ENCODE assay signal across 10 cellular contexts in genomic region chr2:45170191-45170975, GRCh38.
A peak's percentile ranks its signal among the peaks of the same experiment; 100 is the strongest.
DNase-seq lines count a peak whose midpoint lies in the region; FAIRE-seq and TF ChIP-seq lines count a peak whose summit lies in the region.
"Had no signal": no experiment of that assay in that cellular context is flagged by ENCODE, and none has a peak within 500 bp of the region (broad histone marks: within the 10 kb centered on the region; RNA-seq: fewer than 3 reads in every experiment).

No MANE protein-coding gene starts in this region.

- TF ChIP-seq CTCF in GM13977 (IDR thresholded peaks at IDR 0.05; ENCODE audit: extremely low read depth, insufficient read depth, missing control alignments) (no peak), astrocyte of the cerebellum (IDR thresholded peaks at IDR 0.05; ENCODE audit: low read depth, low read length, missing control alignments) (no peak)

- in situ Hi-C loops in GM13977 (cut with MboI; ENCODE audit: low pct_unique_long_range_greater_than_20kb, low sequenced_read_pairs, unreplicated experiment) (no loop called here), astrocyte of the cerebellum (cut with HindIII; ENCODE audit: low sequenced_read_pairs) (no loop called here)

- H3K36me3 ChIP-seq in iPS-18a (ENCODE audit: control insufficient read depth, low read depth, low read length), result no peaks in the 10 kb centered on the region

- no peak for FAIRE-seq in HTR-8/SVneo (lab: Jason Lieb, UNC)

- no peak overlapping the region for H3K9ac ChIP-seq in iPS-18a (ENCODE audit: low read length)

- H3K27me3 ChIP-seq in iPS-18a (ENCODE audit: control insufficient read depth, insufficient read depth, low read length), result peaks cover 84% of the 10 kb centered on the region

- DNase-seq in GM13977 (ENCODE audit: low spot score), result peak; percentile 21
- no peak for DNase-seq in astrocyte of the cerebellum (ENCODE audit: low read depth)
- no peak for DNase-seq in DMS153 (lab: John Stamatoyannopoulos, UW)
- DNase-seq in HTR-8/SVneo (ENCODE audit: insufficient read length, low spot score), result no peak
- no peak for DNase-seq in NCI-H187 (lab: John Stamatoyannopoulos, UW)
- no peak for DNase-seq in superior temporal gyrus (ENCODE audit: extremely low spot score)
- DNase-seq: DMS79 treated with DMSO at 0.1 percent for 48 hours had no signal

- H3K4me3 ChIP-seq in astrocyte of the cerebellum (ENCODE audit: low read depth, low read length), result peak overlapping the region; percentile 37
- peak overlapping the region; percentile 53 for H3K4me3 ChIP-seq in iPS-18a (ENCODE audit: low read length)
- H3K4me3 ChIP-seq in skin epidermis, result peak overlapping the region in 5 of 7 experiments; percentile 22 to 47 (median 29)
- H3K4me3 ChIP-seq: mucosa of descending colon had no signal

- peaks cover 7% of the 10 kb centered on the region for H3K4me1 ChIP-seq in iPS-18a (ENCODE audit: control insufficient read depth, low read depth, low read length)

- no peaks in the 10 kb centered on the region for H3K9me3 ChIP-seq in iPS-18a (ENCODE audit: control insufficient read depth, low read depth, low read length)
- H3K9me3 ChIP-seq: mucosa of descending colon had no signal

- H3K27ac ChIP-seq in iPS-18a (ENCODE audit: low read length) (no peak overlapping the region), skin epidermis (peak overlapping the region in 5 of 21 experiments; percentile 33 to 79 (median 42))
